In genomic region chr7:391961-392524, GRCh38 we compare ENCODE assay signal across 1 cellular context.
A peak's percentile ranks its signal among the peaks of the same experiment; 100 is the strongest.
TF ChIP-seq lines count a peak whose summit lies in the region.

No MANE protein-coding gene starts in this region.

TF ChIP-seq in K562, 482 proteins besides CTCF, POLR2A, EP300 and RAD21 (continued from another document):
- no peak for TF ChIP-seq CLOCK (CRISPR knock-in tag; IDR thresholded peaks at IDR 0.05; ENCODE audit: borderline replicate concordance)
- no peak for TF ChIP-seq HDAC6 (IDR thresholded peaks at IDR 0.05; ENCODE audit: low read depth, low read length)
- TF ChIP-seq ZSCAN29 (IDR thresholded peaks at IDR 0.05), result no peak
- no peak for TF ChIP-seq FOXJ2 (tag; IDR thresholded peaks at IDR 0.05)
- TF ChIP-seq ATF3 (IDR thresholded peaks at IDR 0.05), result no peak
- TF ChIP-seq ATF3 (CRISPR knock-in tag; conservative IDR thresholded peaks at IDR 0.05), result no peak
- no peak for TF ChIP-seq ZNF507 (tag; conservative IDR thresholded peaks at IDR 0.05)
- TF ChIP-seq TRIM28 (IDR thresholded peaks at IDR 0.05), result no peak
- TF ChIP-seq ATF6 (CRISPR knock-in tag; IDR thresholded peaks at IDR 0.05), result no peak
- no peak for TF ChIP-seq ZNF780A (CRISPR knock-in tag; IDR thresholded peaks at IDR 0.05)
- no peak for TF ChIP-seq MAFK (IDR thresholded peaks at IDR 0.05; ENCODE audit: low read length)
- no peak for TF ChIP-seq GTF2A2 (tag; IDR thresholded peaks at IDR 0.05)
- TF ChIP-seq NRF1 (conservative IDR thresholded peaks at IDR 0.05 in 1 of 2, IDR thresholded peaks at IDR 0.05 in 1 of 2), result no peak
- no peak for TF ChIP-seq MCM7 (IDR thresholded peaks at IDR 0.05)
- peak; percentile 61; the same call in 1 of the 2 replicates for TF ChIP-seq SMAD4 (CRISPR knock-in tag; conservative IDR thresholded peaks at IDR 0.05)
- no peak for TF ChIP-seq SAFB2 (IDR thresholded peaks at IDR 0.05; ENCODE audit: borderline replicate concordance, low read depth, low read length, severe bottlenecking)
- TF ChIP-seq ZNF133 (CRISPR knock-in tag; IDR thresholded peaks at IDR 0.05), result no peak
- no peak for TF ChIP-seq IRF2 (CRISPR knock-in tag; IDR thresholded peaks at IDR 0.05)
- no peak for TF ChIP-seq TAF15 (IDR thresholded peaks at IDR 0.05; ENCODE audit: low read depth, low read length)
- TF ChIP-seq ESRRB (CRISPR knock-in tag; IDR thresholded peaks at IDR 0.05; ENCODE audit: borderline replicate concordance), result no peak
- no peak for TF ChIP-seq KDM1A (IDR thresholded peaks at IDR 0.05)
- peak; percentile 21; the same call in 1 of the 2 replicates for TF ChIP-seq NCOR1 (IDR thresholded peaks at IDR 0.05)
